2 cellular contexts compared by ENCODE assay signal in the genomic region with DNA sequence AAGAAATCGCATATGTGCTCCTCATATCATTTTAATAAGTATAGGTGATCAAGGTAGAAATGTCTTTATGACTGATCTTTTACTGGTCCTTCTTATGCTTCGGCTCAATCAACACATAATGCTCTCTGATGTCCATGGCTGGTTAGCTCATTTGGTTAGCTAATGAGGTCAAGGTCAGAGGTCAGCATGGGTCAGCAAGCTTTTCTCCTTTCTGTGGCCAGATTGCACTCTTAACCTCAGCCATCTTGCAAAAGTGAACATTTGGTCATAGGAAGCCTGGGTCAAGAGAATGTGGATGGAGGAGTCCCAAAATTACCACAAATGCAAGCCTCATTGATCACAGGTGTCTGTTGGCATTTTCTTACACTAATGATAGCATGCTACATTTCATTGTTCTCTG.
TF ChIP-seq lines count a peak whose summit lies in the region.

No MANE protein-coding gene starts in this region.

TF ChIP-seq in HepG2, 621 proteins besides CTCF, POLR2A, EP300 and RAD21:
- TF ChIP-seq NR2F6 (IDR thresholded peaks at IDR 0.05): peak; percentile 57
- TF ChIP-seq NR2F6 (CRISPR knock-in tag; IDR thresholded peaks at IDR 0.05): no peak
- no peak for TF ChIP-seq ZBTB1 (CRISPR knock-in tag; IDR thresholded peaks at IDR 0.05; ENCODE audit: borderline replicate concordance)

TF ChIP-seq in liver, 16 proteins besides CTCF, POLR2A, EP300 and RAD21 (continued from another document):
- TF ChIP-seq, protein P1, sequence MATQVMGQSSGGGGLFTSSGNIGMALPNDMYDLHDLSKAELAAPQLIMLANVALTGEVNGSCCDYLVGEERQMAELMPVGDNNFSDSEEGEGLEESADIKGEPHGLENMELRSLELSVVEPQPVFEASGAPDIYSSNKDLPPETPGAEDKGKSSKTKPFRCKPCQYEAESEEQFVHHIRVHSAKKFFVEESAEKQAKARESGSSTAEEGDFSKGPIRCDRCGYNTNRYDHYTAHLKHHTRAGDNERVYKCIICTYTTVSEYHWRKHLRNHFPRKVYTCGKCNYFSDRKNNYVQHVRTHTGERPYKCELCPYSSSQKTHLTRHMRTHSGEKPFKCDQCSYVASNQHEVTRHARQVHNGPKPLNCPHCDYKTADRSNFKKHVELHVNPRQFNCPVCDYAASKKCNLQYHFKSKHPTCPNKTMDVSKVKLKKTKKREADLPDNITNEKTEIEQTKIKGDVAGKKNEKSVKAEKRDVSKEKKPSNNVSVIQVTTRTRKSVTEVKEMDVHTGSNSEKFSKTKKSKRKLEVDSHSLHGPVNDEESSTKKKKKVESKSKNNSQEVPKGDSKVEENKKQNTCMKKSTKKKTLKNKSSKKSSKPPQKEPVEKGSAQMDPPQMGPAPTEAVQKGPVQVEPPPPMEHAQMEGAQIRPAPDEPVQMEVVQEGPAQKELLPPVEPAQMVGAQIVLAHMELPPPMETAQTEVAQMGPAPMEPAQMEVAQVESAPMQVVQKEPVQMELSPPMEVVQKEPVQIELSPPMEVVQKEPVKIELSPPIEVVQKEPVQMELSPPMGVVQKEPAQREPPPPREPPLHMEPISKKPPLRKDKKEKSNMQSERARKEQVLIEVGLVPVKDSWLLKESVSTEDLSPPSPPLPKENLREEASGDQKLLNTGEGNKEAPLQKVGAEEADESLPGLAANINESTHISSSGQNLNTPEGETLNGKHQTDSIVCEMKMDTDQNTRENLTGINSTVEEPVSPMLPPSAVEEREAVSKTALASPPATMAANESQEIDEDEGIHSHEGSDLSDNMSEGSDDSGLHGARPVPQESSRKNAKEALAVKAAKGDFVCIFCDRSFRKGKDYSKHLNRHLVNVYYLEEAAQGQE (IDR thresholded peaks at IDR 0.05): no peak
